21 cellular contexts compared by ENCODE assay signal in genomic region chr9:109542922-109543321, GRCh38. TPM values are rescaled to one million over a fixed set of nuclear protein-coding genes. Genes with fewer than 3 reads are reported as not detected.
DNase-seq lines count a peak whose midpoint lies in the region; ATAC-seq and TF ChIP-seq lines count a peak whose summit lies in the region.
"Had no signal": no experiment of that assay in that cellular context is flagged by ENCODE, and none has a peak within 500 bp of the region (broad histone marks: within the 10 kb centered on the region; RNA-seq: fewer than 3 reads in every experiment).

No MANE protein-coding gene starts in this region.

- H3K27me3 Mint-ChIP-seq in naive thymus-derived CD4-positive, alpha-beta T cell = peaks cover 11 to 23% (median 21%) of the 10 kb centered on the region in 5 donors

- no peak for ATAC-seq in GM19395 (IDR thresholded peaks at IDR 0.05; ENCODE audit: unreplicated experiment)
- ATAC-seq in naive thymus-derived CD4-positive, alpha-beta T cell = no peak
- ATAC-seq in HG02970 (IDR thresholded peaks at IDR 0.05; ENCODE audit: low FRiP score, unreplicated experiment) = no peak
- ATAC-seq: PC-3 had no signal

- POLR2A ChIA-PET in naive thymus-derived CD4-positive, alpha-beta T cell (lab: Charles Lee) = no interaction called here

- H3K27ac Mint-ChIP-seq in naive thymus-derived CD4-positive, alpha-beta T cell = no peak overlapping the region
- H3K27ac Mint-ChIP-seq: CD4-positive, alpha-beta T cell; IgD-negative memory B cell had no signal

- no peaks in the 10 kb centered on the region for H3K27me3 ChIP-seq in HL-60 (ENCODE audit: insufficient read depth, poor library complexity, severe bottlenecking)
- no peaks in the 10 kb centered on the region for H3K27me3 ChIP-seq in naive thymus-derived CD4-positive, alpha-beta T cell (ENCODE audit: control insufficient read depth in 2 of 2, insufficient read depth in 2 of 2, low read length in 2 of 2)
- H3K27me3 ChIP-seq: BLaER1 treated with 17β-estradiol and CSF1 and Interleukin-3, amounts not matched to agents 10 nM and 100 nM; SJSA1 had no signal

- CTCF ChIA-PET in naive thymus-derived CD4-positive, alpha-beta T cell (lab: Charles Lee) = no interaction called here

- no peaks in the 10 kb centered on the region for H3K36me3 ChIP-seq in naive thymus-derived CD4-positive, alpha-beta T cell (ENCODE audit: control insufficient read depth in 2 of 3, insufficient read depth in 3 of 3, low read length in 3 of 3)
- H3K36me3 ChIP-seq: BLaER1 treated with 17β-estradiol and CSF1 and Interleukin-3, amounts not matched to agents 10 nM and 100 nM; SJSA1 had no signal

- no peaks in the 10 kb centered on the region for H3K9me3 ChIP-seq in naive thymus-derived CD4-positive, alpha-beta T cell (ENCODE audit: control insufficient read depth in 2 of 3, low read length in 3 of 3)
- H3K9me3 ChIP-seq: SJSA1 had no signal

- H3K4me1 ChIP-seq in naive thymus-derived CD4-positive, alpha-beta T cell (ENCODE audit: control insufficient read depth in 2 of 2, insufficient read depth in 2 of 2, low read length in 2 of 2) = no peaks in the 10 kb centered on the region
- H3K4me1 ChIP-seq: BLaER1 treated with 17β-estradiol and CSF1 and Interleukin-3, amounts not matched to agents 10 nM and 100 nM; SJSA1 had no signal

- TF ChIP-seq CTCF in HL-60 (IDR thresholded peaks at IDR 0.05; ENCODE audit: insufficient read depth, low read length) (no peak), choroid plexus epithelial cell (conservative IDR thresholded peaks at IDR 0.05; ENCODE audit: low read depth, low read length) (no peak), fibroblast of pulmonary artery (IDR thresholded peaks at IDR 0.05; ENCODE audit: low read length, missing control alignments) (no peak), foreskin fibroblast (IDR thresholded peaks at IDR 0.05; ENCODE audit: low read depth, low read length) (no peak)

- DNase-seq in HL-60 (ENCODE audit: low read depth in 1 of 2, low spot score in 1 of 2) (peak; percentile 14 to 36), MV-4-11 (lab: John Stamatoyannopoulos, UW) (peak; percentile 74), choroid plexus epithelial cell (ENCODE audit: low read depth) (peak; percentile 15), fibroblast of pulmonary artery (ENCODE audit: low read depth) (peak; percentile 9), foreskin fibroblast (no peak)
- no peak for DNase-seq in naive thymus-derived CD4-positive, alpha-beta T cell
- DNase-seq: CD4-positive, alpha-beta T cell; HCEC 1CT; Karpas-422; NCI-H1048; NCI-H1436; NCI-H187 treated with DMSO at 0.1 percent for 48 hours; NCI-H2171 treated with DMSO at 0.1 percent for 48 hours; NCI-H524; NCI-H774; PC-3 had no signal

- H3K27ac ChIP-seq in HL-60 (replicated peaks) = no peak overlapping the region
- no peak overlapping the region for H3K27ac ChIP-seq in naive thymus-derived CD4-positive, alpha-beta T cell (ENCODE audit: low read depth, low read length)
- H3K27ac ChIP-seq: SJSA1 had no signal

- H3K4me3 ChIP-seq in HL-60 (replicated peaks; ENCODE audit: insufficient read depth, low read length) = no peak overlapping the region
- no peak overlapping the region for H3K4me3 ChIP-seq in choroid plexus epithelial cell (ENCODE audit: low read depth, low read length)
- H3K4me3 ChIP-seq in fibroblast of pulmonary artery (replicated peaks; ENCODE audit: low read depth, low read length) = no peak overlapping the region
- no peak overlapping the region for H3K4me3 ChIP-seq in naive thymus-derived CD4-positive, alpha-beta T cell (ENCODE audit: low read length)
- H3K4me3 ChIP-seq in foreskin fibroblast (ENCODE audit: low read depth in 1 of 2, low read length in 2 of 2) = no peak overlapping the region
- H3K4me3 ChIP-seq: SJSA1 had no signal

- intact Hi-C loops in naive thymus-derived CD4-positive, alpha-beta T cell (cut with micrococcal nuclease) = no loop called here

- H3K4me1 Mint-ChIP-seq in naive thymus-derived CD4-positive, alpha-beta T cell = peaks cover 0 to 5% (median 0%) of the 10 kb centered on the region in 7 donors
- H3K4me1 Mint-ChIP-seq: IgD-negative memory B cell had no signal

- H3K4me3 Mint-ChIP-seq in naive thymus-derived CD4-positive, alpha-beta T cell = no peak overlapping the region
- H3K4me3 Mint-ChIP-seq: CD4-positive, alpha-beta T cell had no signal

- H3K9me3 Mint-ChIP-seq in naive thymus-derived CD4-positive, alpha-beta T cell = peaks cover 8 to 42% (median 15%) of the 10 kb centered on the region in 11 donors

- peaks cover 0 to 9% (median 0%) of the 10 kb centered on the region in 5 donors for H3K36me3 Mint-ChIP-seq in naive thymus-derived CD4-positive, alpha-beta T cell

RNA-seq across cellular contexts. Expression of gene PTPN3, which starts 44.8 kb away (rescaled TPM):
- total RNA-seq in naive thymus-derived CD4-positive, alpha-beta T cell = under 1 TPM in 1 of 5 experiments, not detected in 4; 0.89 TPM
- polyA plus RNA-seq in naive thymus-derived CD4-positive, alpha-beta T cell = not detected
- total RNA-seq: CD4-positive, alpha-beta T cell had no signal
- polyA plus RNA-seq: IgD-negative memory B cell had no signal

Comparison
In these comparisons a context has a peak if more than half of its experiments do, and no peak if none do; other contexts are left out.
1. DNase-seq: peak in HL-60 (2 of 2), MV-4-11 (single experiment), choroid plexus epithelial cell (single experiment) and fibroblast of pulmonary artery (single experiment); none in naive thymus-derived CD4-positive, alpha-beta T cell (0 of 9) and foreskin fibroblast (0 of 2).